ENCODE assay signal across 8 cellular contexts in genomic region chr15:89167267-89168176, GRCh38. TPM values are rescaled to one million over a fixed set of nuclear protein-coding genes. Genes with fewer than 3 reads are reported as not detected.
DNase-seq lines count a peak whose midpoint lies in the region; ATAC-seq and TF ChIP-seq lines count a peak whose summit lies in the region.

No MANE protein-coding gene starts in this region.

- peaks cover 11% of the 10 kb centered on the region for H3K36me3 Mint-ChIP-seq in activated CD4-positive, alpha-beta T cell treated with anti-CD3 and anti-CD28 coated beads, Interleukin-2, amount 10 ng/mL, durations not matched to agents 7 days and 5 days (ENCODE audit: low read depth)

- TF ChIP-seq CTCF in AG10803 (conservative IDR thresholded peaks at IDR 0.05; ENCODE audit: low read length) (no peak), esophagus muscularis mucosa (IDR thresholded peaks at IDR 0.05) (no peak)

- intact Hi-C loops in esophagus muscularis mucosa (cut with DNase I) = no loop called here

- peaks cover 40 to 53% (median 44%) of the 10 kb centered on the region in 4 donors for H3K4me1 ChIP-seq in esophagus muscularis mucosa

- no peak for TF ChIP-seq POLR2A in esophagus muscularis mucosa (IDR thresholded peaks at IDR 0.05; ENCODE audit: low read depth)

- 45% methylated on average over 7 of the region's 7 CpGs for WGBS in esophagus muscularis mucosa

- no peak overlapping the region for H3K4me3 ChIP-seq in AG10803 (ENCODE audit: low read length)
- no peak overlapping the region for H3K4me3 ChIP-seq in esophagus muscularis mucosa
- H3K4me3 ChIP-seq in skin epidermis = no peak overlapping the region

- no peaks in the 10 kb centered on the region for H3K9me3 ChIP-seq in esophagus muscularis mucosa

- DNase-seq in AG10803 (ENCODE audit: low read depth) (peak; percentile 33), esophagus muscularis mucosa (ENCODE audit: extremely low spot score) (no peak), foreskin melanocyte (no peak), NAMALWA (ENCODE audit: low spot score) (no peak)
- DNase-seq in activated CD4-positive, alpha-beta T cell treated with anti-CD3 and anti-CD28 coated beads, Interleukin-2, amount 10 ng/mL, durations not matched to agents 7 days and 5 days = no peak

- CTCF ChIA-PET in activated CD4-positive, alpha-beta T cell treated with anti-CD3 and anti-CD28 coated beads, Interleukin-2, amount 10 ng/mL, durations not matched to agents 7 days and 5 days (lab: Charles Lee) = interaction anchor here (0.8 to 2.8 kb wide), 7 partner anchors 10 to 112 kb away, joined by 3 to 10 read pairs (median 4); no protein-coding TSS in a partner anchor

- H3K4me1 Mint-ChIP-seq in activated CD4-positive, alpha-beta T cell treated with anti-CD3 and anti-CD28 coated beads, Interleukin-2, amount 10 ng/mL, durations not matched to agents 7 days and 5 days = peaks cover 11% of the 10 kb centered on the region

- no peaks in the 10 kb centered on the region for H3K27me3 ChIP-seq in esophagus muscularis mucosa

- H3K9me3 Mint-ChIP-seq in activated CD4-positive, alpha-beta T cell treated with anti-CD3 and anti-CD28 coated beads, Interleukin-2, amount 10 ng/mL, durations not matched to agents 7 days and 5 days = no peaks in the 10 kb centered on the region

- H3K27me3 Mint-ChIP-seq in activated CD4-positive, alpha-beta T cell treated with anti-CD3 and anti-CD28 coated beads, Interleukin-2, amount 10 ng/mL, durations not matched to agents 7 days and 5 days = no peaks in the 10 kb centered on the region

- H3K27ac ChIP-seq in esophagus muscularis mucosa (replicated peaks in 1 of 4) (peak overlapping the region; percentile 28 to 61 (median 54)), skin epidermis (peak overlapping the region in 13 of 21 experiments; percentile 0 to 67 (median 42))

- peak overlapping the region; percentile 7 for H3K4me3 Mint-ChIP-seq in activated CD4-positive, alpha-beta T cell treated with anti-CD3 and anti-CD28 coated beads, Interleukin-2, amount 10 ng/mL, durations not matched to agents 7 days and 5 days

- ATAC-seq in GM19397 (IDR thresholded peaks at IDR 0.05; ENCODE audit: unreplicated experiment) (peak; percentile 59), HG03432 (IDR thresholded peaks at IDR 0.05; ENCODE audit: unreplicated experiment) (peak; percentile 80)

- peak overlapping the region; percentile 60 for H3K27ac Mint-ChIP-seq in activated CD4-positive, alpha-beta T cell treated with anti-CD3 and anti-CD28 coated beads, Interleukin-2, amount 10 ng/mL, durations not matched to agents 7 days and 5 days

- POLR2A ChIA-PET in activated CD4-positive, alpha-beta T cell treated with anti-CD3 and anti-CD28 coated beads, Interleukin-2, amount 10 ng/mL, durations not matched to agents 7 days and 5 days (lab: Charles Lee) = no interaction called here

- H3K36me3 ChIP-seq in esophagus muscularis mucosa = peaks cover 0 to 5% (median under 1%) of the 10 kb centered on the region in 4 donors

- no peak for TF ChIP-seq EP300 in esophagus muscularis mucosa (IDR thresholded peaks at IDR 0.05)

RNA-seq across cellular contexts. Expression of gene RLBP1, which starts 53.9 kb away (rescaled TPM):
- not detected for total RNA-seq in activated CD4-positive, alpha-beta T cell treated with anti-CD3 and anti-CD28 coated beads, Interleukin-2, amount 10 ng/mL, durations not matched to agents 7 days and 5 days
- under 1 TPM in 3 of 4 donors, not detected in 1; 0.13 to 0.52 (median 0.50) TPM for total RNA-seq in esophagus muscularis mucosa
